7 cellular contexts compared by ENCODE assay signal in genomic region chr18:76965671-76966070, GRCh38.
DNase-seq lines count a peak whose midpoint lies in the region; ATAC-seq, FAIRE-seq and TF ChIP-seq lines count a peak whose summit lies in the region.
"Not testable (repeated sequence)": the region's sequence is repeated elsewhere in the genome, so short reads cannot be mapped to it uniquely, and the experiment has no call there.

No MANE protein-coding gene starts in this region.

- POLR2A ChIA-PET in OCI-LY7 (lab: Charles Lee), result interaction anchor here (2.1 to 2.2 kb wide), 2 partner anchors 11 to 14 kb away, joined by 9 to 13 read pairs; no protein-coding TSS in a partner anchor

- not testable (repeated sequence) for DNase-seq in GM18507 (ENCODE audit: extremely low spot score, insufficient read length, low read depth)
- DNase-seq in OCI-LY7 (ENCODE audit: low spot score) (peak; percentile 85), left colon (peak; percentile 68 to 86)

- H3K36me3 ChIP-seq in OCI-LY7 (ENCODE audit: insufficient read depth, low read length), result peaks cover 18% of the 10 kb centered on the region

- CTCF ChIA-PET in OCI-LY7 (lab: Charles Lee; ENCODE audit: unreplicated experiment), result interaction anchor here (1.8 kb wide), 1 partner anchor 15 kb away, joined by 10 read pairs; no protein-coding TSS in a partner anchor

- not testable (repeated sequence) for H3K9me3 ChIP-seq in OCI-LY7 (ENCODE audit: low read length)

- intact Hi-C loops in OCI-LY7 (cut with micrococcal nuclease; ENCODE audit: unreplicated experiment), result loop anchor here (1.0 to 10.0 kb wide), 2 partner anchors 17 to 471 kb away; partner anchors contain the start of gene ZNF516
- intact Hi-C loops in left colon (cut with DNase I, micrococcal nuclease), result not testable (repeated sequence)

- FAIRE-seq in GM18507 (lab: Jason Lieb, UNC), result peak; percentile 73

- not testable (repeated sequence) for BruUV-seq in OCI-LY7 (replicated peaks; lab: Mats Ljungman, UMichigan)

- peaks cover 49% of the 10 kb centered on the region for H3K4me1 ChIP-seq in OCI-LY7 (ENCODE audit: insufficient read depth, low read length, poor library complexity, severe bottlenecking)

- peak overlapping the region; percentile 67 for H3K27ac ChIP-seq in OCI-LY7 (ENCODE audit: low read depth, low read length, poor library complexity, severe bottlenecking)

- peak overlapping the region; percentile 19; the same call in 1 of the 2 replicates for H2AFZ ChIP-seq in OCI-LY7 (ENCODE audit: low read length)

- peak overlapping the region; percentile 72 for H3K4me2 ChIP-seq in OCI-LY7 (ENCODE audit: low read length)

- 0 out of 2 replicates have a peak, but pooled peaks have one; percentile 31 for TF ChIP-seq CTCF in OCI-LY7 (conservative IDR thresholded peaks at IDR 0.05; ENCODE audit: low read length)

- H3K4me3 ChIP-seq in OCI-LY7 (ENCODE audit: low read depth, low read length, poor library complexity, severe bottlenecking), result peak overlapping the region; percentile 54

- not testable (repeated sequence) for H3K79me2 ChIP-seq in OCI-LY7 (ENCODE audit: insufficient read depth, low read depth, low read length)

- not testable (repeated sequence) for H3K9me2 ChIP-seq in OCI-LY7 (ENCODE audit: insufficient read depth, low read length)

- ATAC-seq in GM19397 (IDR thresholded peaks at IDR 0.05; ENCODE audit: unreplicated experiment) (peak; percentile 72), GM21737 (IDR thresholded peaks at IDR 0.05; ENCODE audit: unreplicated experiment) (peak; percentile 51), HG03025 (IDR thresholded peaks at IDR 0.05; ENCODE audit: low FRiP score, unreplicated experiment) (peak; percentile 74), HG03460 (IDR thresholded peaks at IDR 0.05; ENCODE audit: unreplicated experiment) (peak; percentile 60), left colon (peak; percentile 82)

- not testable (repeated sequence) for H4K20me1 ChIP-seq in OCI-LY7 (ENCODE audit: insufficient read depth, low read length)
